ENCODE assay signal across 23 cellular contexts in the genomic region with DNA sequence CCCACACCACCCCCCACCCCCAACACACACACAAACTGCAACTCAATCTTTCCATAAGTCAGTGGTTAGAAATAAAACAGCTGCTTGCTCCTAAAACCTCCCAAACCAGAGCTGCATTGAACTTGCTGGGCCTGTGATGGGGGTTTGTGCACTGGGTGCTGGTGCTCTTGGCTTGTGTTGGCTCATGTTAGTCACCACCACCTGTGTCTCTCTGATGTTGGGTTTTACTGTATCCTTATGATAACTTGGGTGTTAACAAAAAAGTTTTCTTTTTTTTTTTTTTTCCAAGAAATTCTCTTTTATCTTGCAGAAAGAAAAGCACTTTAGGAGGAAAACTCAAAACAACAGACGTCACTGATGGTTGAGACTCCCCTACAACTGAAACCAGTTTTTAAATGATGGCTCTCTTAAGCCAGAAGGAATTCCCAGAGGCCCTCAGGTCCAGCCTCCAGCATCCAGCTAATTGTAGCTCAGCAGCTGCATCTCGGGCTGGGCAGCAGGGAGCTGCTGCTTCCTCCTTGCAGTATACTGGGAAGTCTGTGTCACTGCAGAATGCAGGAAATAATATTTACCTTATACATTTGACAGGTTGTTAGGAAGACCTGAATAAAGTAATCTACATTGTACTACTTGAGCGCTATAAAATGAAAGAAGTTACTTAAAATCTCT.
DNase-seq lines count a peak whose midpoint lies in the region; ATAC-seq and TF ChIP-seq lines count a peak whose summit lies in the region.
"Had no signal": no experiment of that assay in that cellular context is flagged by ENCODE, and none has a peak within 500 bp of the region (broad histone marks: within the 10 kb centered on the region; RNA-seq: fewer than 3 reads in every experiment).

No MANE protein-coding gene starts in this region.

- no peak overlapping the region for H3K4me3 Mint-ChIP-seq in brain
- H3K4me3 Mint-ChIP-seq: activated naive CD4-positive, alpha-beta T cell treated with anti-CD3 and anti-CD28 coated beads, Interleukin-2, amount 50 U/mL, for 24 hours; CD4-positive, alpha-beta T cell; T-helper 17 cell had no signal

- peak; percentile 48 for DNase-seq in DMS 273 (lab: John Stamatoyannopoulos, UW; ENCODE audit: unreplicated experiment)
- DNase-seq in DMS 273 treated with DMSO at 0.1 percent for 48 hours (lab: John Stamatoyannopoulos, UW) = no peak
- DNase-seq in NCI-H82 treated with DMSO at 0.1 percent for 48 hours (lab: John Stamatoyannopoulos, UW; ENCODE audit: unreplicated experiment) = peak; percentile 32
- DNase-seq in osteoblast (ENCODE audit: insufficient read length, low spot score, missing footprints) = peak; percentile 42
- DNase-seq in caudate nucleus (lab: John Stamatoyannopoulos, UW) = no peak
- DNase-seq in activated T-cell treated with anti-CD3 and anti-CD28 coated beads, Interleukin-2, amount 50 U/mL, for 1 hour = no peak
- DNase-seq: activated CD4-positive, alpha-beta T cell treated with anti-CD3 and anti-CD28 coated beads for 48 hours; CD4-positive, alpha-beta T cell; cortex of kidney; mammary epithelial cell; NCI-H1048; NCI-H774; Peyer's patch; T-helper 17 cell; upper lobe of left lung had no signal

- H3K27me3 ChIP-seq in osteoblast (ENCODE audit: insufficient read depth, low read length) = no peaks in the 10 kb centered on the region
- H3K27me3 ChIP-seq: cardiac muscle cell, Peyer's patch, upper lobe of left lung had no signal

- no peak overlapping the region for H2AFZ ChIP-seq in osteoblast (ENCODE audit: low read length)

- no peak overlapping the region for H3K27ac ChIP-seq in osteoblast (ENCODE audit: low read depth, low read length)
- no peak overlapping the region for H3K27ac ChIP-seq in caudate nucleus (ENCODE audit: low read depth, low read length)
- H3K27ac ChIP-seq: 22Rv1, cardiac muscle cell, HL-60, Peyer's patch, upper lobe of left lung had no signal

- H3K4me1 Mint-ChIP-seq in brain = peaks cover 31% of the 10 kb centered on the region
- H3K4me1 Mint-ChIP-seq: activated naive CD4-positive, alpha-beta T cell treated with anti-CD3 and anti-CD28 coated beads, Interleukin-2, amount 50 U/mL, for 24 hours; T-helper 17 cell had no signal

- H3K79me2 ChIP-seq in osteoblast (ENCODE audit: insufficient read depth, low read length) = no peaks in the 10 kb centered on the region

- no peaks in the 10 kb centered on the region for H3K36me3 ChIP-seq in osteoblast (ENCODE audit: insufficient read depth, low read length)
- H3K36me3 ChIP-seq: cardiac muscle cell, Peyer's patch, upper lobe of left lung had no signal

- ATAC-seq in GM21723 (IDR thresholded peaks at IDR 0.05; ENCODE audit: unreplicated experiment) = no peak
- ATAC-seq: HepG2, T-helper 17 cell had no signal

- H3K27ac Mint-ChIP-seq in brain = peak overlapping the region in 3 of 5 experiments; percentile 37 to 92 (median 76)
- H3K27ac Mint-ChIP-seq: activated naive CD4-positive, alpha-beta T cell treated with anti-CD3 and anti-CD28 coated beads, Interleukin-2, amount 50 U/mL, for 24 hours; CD4-positive, alpha-beta T cell; T-helper 17 cell had no signal

- H3K27me3 Mint-ChIP-seq in brain = no peaks in the 10 kb centered on the region

- no peaks in the 10 kb centered on the region for H3K36me3 Mint-ChIP-seq in brain
- H3K36me3 Mint-ChIP-seq: activated naive CD4-positive, alpha-beta T cell treated with anti-CD3 and anti-CD28 coated beads, Interleukin-2, amount 50 U/mL, for 24 hours had no signal

- no peak overlapping the region for H3K4me2 ChIP-seq in osteoblast (ENCODE audit: insufficient read depth, low read length)

- H3K4me1 ChIP-seq in osteoblast (ENCODE audit: insufficient read depth, low read length) = peaks cover 17% of the 10 kb centered on the region
- H3K4me1 ChIP-seq: Peyer's patch, upper lobe of left lung had no signal

- no peak overlapping the region for H3K4me3 ChIP-seq in osteoblast (ENCODE audit: insufficient read depth, low read length)
- H3K4me3 ChIP-seq: cardiac muscle cell, Peyer's patch, skin epidermis, upper lobe of left lung had no signal

- TF ChIP-seq CTCF in brain (conservative IDR thresholded peaks at IDR 0.05) (no peak), osteoblast (IDR thresholded peaks at IDR 0.05; ENCODE audit: extremely low read depth, low read depth, low read length) (no peak)

- H3K9me3 ChIP-seq in osteoblast (ENCODE audit: low read depth, low read length) = no peaks in the 10 kb centered on the region
- H3K9me3 ChIP-seq: Peyer's patch, upper lobe of left lung had no signal

- no peaks in the 10 kb centered on the region for H4K20me1 ChIP-seq in osteoblast (ENCODE audit: insufficient read depth, low read length)

- peaks cover 0 to 1% (median 0%) of the 10 kb centered on the region in 5 experiments for H3K9me3 Mint-ChIP-seq in brain
- H3K9me3 Mint-ChIP-seq: activated naive CD4-positive, alpha-beta T cell treated with anti-CD3 and anti-CD28 coated beads, Interleukin-2, amount 50 U/mL, for 24 hours; CD4-positive, alpha-beta T cell had no signal

Comparison
In these comparisons a context has a peak if more than half of its experiments do, and no peak if none do; other contexts are left out.
1. DNase-seq: peak in DMS 273 (single experiment), NCI-H82 treated with DMSO at 0.1 percent for 48 hours (single experiment) and osteoblast (single experiment); none in DMS 273 treated with DMSO at 0.1 percent for 48 hours (single experiment), caudate nucleus (0 of 61) and activated T-cell treated with anti-CD3 and anti-CD28 coated beads, Interleukin-2, amount 50 U/mL, for 1 hour (single experiment).